Comparison of ENCODE assay signal across 8 cellular contexts in the genomic region with DNA sequence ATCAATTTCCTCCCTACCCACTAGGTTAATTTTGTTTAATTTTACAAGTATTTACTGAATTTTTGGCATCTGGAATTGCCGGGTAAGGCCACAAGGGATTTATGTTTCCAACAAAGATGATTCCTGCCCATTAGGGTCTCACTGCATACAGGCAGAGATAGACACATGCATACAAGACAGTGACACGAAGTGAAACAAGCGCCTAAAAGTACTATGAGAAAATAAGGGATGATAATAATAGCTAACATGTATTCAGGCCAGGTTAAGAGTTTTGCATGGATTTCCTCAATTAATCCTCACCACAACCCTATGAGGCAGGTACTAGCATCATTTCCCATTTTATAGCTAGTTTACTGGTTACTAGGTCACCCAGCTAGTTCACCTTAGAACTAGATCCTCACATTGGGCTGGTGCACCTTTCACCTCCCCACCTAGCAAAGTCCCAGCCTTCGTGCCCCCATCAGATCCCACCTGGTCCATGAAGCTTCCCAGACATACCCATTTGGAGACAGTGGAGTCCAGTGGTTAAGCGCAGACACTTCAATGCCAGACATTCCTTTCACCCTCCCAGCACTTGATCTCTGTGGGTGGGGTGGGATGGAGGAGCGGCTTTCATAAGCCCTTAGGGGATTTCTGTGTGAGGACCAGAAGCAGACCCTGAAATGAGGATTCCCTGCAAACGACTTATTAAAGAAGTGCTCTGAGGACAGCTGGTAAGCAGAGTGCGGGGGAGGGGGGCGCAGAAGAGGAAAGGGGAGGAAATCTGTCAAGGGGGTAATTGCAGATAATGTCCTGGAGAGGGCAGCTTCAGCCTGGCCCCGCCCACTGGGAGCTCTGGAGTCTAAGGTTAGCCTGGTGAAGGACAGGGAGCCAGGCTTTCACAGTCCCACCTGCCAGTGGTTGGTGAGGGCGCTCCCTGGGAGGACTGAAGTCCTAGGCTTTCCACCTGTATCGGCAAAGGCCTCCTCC. TPM values are rescaled to one million over a fixed set of nuclear protein-coding genes. Genes with fewer than 3 reads are reported as not detected.
DNase-seq lines count a peak whose midpoint lies in the region; ATAC-seq and TF ChIP-seq lines count a peak whose summit lies in the region.

No MANE protein-coding gene starts in this region.

- CTCF ChIA-PET in activated naive CD4-positive, alpha-beta T cell treated with anti-CD3 and anti-CD28 coated beads for 36 hours (lab: Charles Lee), result interaction anchor here (0.6 to 2.7 kb wide), 8 partner anchors 9 to 334 kb away, joined by 3 to 8 read pairs (median 4); no protein-coding TSS in a partner anchor

- no peak overlapping the region for H3K27ac Mint-ChIP-seq in activated naive CD4-positive, alpha-beta T cell treated with anti-CD3 and anti-CD28 coated beads for 36 hours
- H3K27ac Mint-ChIP-seq in stimulated activated memory B cell treated with anti-CD40 and anti-IgM and Interleukin-4, amounts not matched to agents 10 μg/mL and 1 μg/mL and 100 μg/mL, for 72 hours, result no peak overlapping the region

- no peak overlapping the region for H3K27ac ChIP-seq in 22Rv1

- in situ Hi-C loops in G401 (cut with HindIII; ENCODE audit: low sequenced_read_pairs), result no loop called here

- no peaks in the 10 kb centered on the region for H3K27me3 ChIP-seq in NT2/D1 (ENCODE audit: insufficient read depth, insufficient read length)

- H3K9me3 Mint-ChIP-seq in activated naive CD4-positive, alpha-beta T cell treated with anti-CD3 and anti-CD28 coated beads for 36 hours, result no peaks in the 10 kb centered on the region
- H3K9me3 Mint-ChIP-seq in stimulated activated memory B cell treated with anti-CD40 and anti-IgM and Interleukin-4, amounts not matched to agents 10 μg/mL and 1 μg/mL and 100 μg/mL, for 72 hours, result no peaks in the 10 kb centered on the region

- peak; percentile 50 for DNase-seq in NT2/D1 (ENCODE audit: low read depth, low spot score)
- peak; percentile 71 for DNase-seq in activated naive CD4-positive, alpha-beta T cell treated with anti-CD3 and anti-CD28 coated beads for 36 hours
- DNase-seq in left kidney (ENCODE audit: low read depth, low spot score), result peak; percentile 58
- DNase-seq in nucleus accumbens (lab: John Stamatoyannopoulos, UW), result no peak
- DNase-seq in G401 (ENCODE audit: low spot score), result no peak

- TF ChIP-seq CTCF in 22Rv1 (IDR thresholded peaks at IDR 0.05) (peak; percentile 54), GM12873 (IDR thresholded peaks at IDR 0.05; ENCODE audit: insufficient read depth, low read depth, low read length, missing control alignments) (peak; percentile 46)

- no peaks in the 10 kb centered on the region for H3K9me3 ChIP-seq in NT2/D1 (ENCODE audit: insufficient read depth, low read length)

- no peak overlapping the region for H3K4me3 Mint-ChIP-seq in activated naive CD4-positive, alpha-beta T cell treated with anti-CD3 and anti-CD28 coated beads for 36 hours
- no peak overlapping the region for H3K4me3 Mint-ChIP-seq in stimulated activated memory B cell treated with anti-CD40 and anti-IgM and Interleukin-4, amounts not matched to agents 10 μg/mL and 1 μg/mL and 100 μg/mL, for 72 hours

- intact Hi-C loops in activated naive CD4-positive, alpha-beta T cell treated with anti-CD3 and anti-CD28 coated beads for 36 hours (cut with micrococcal nuclease), result loop anchor here (1.0 kb wide), 1 partner anchor 66 kb away; no protein-coding TSS in a partner anchor

- H3K4me1 Mint-ChIP-seq in activated naive CD4-positive, alpha-beta T cell treated with anti-CD3 and anti-CD28 coated beads for 36 hours (ENCODE audit: low read depth), result peaks cover 5% of the 10 kb centered on the region
- no peaks in the 10 kb centered on the region for H3K4me1 Mint-ChIP-seq in stimulated activated memory B cell treated with anti-CD40 and anti-IgM and Interleukin-4, amounts not matched to agents 10 μg/mL and 1 μg/mL and 100 μg/mL, for 72 hours

- no peak for ATAC-seq in stimulated activated memory B cell treated with anti-CD40 and anti-IgM and Interleukin-4, amounts not matched to agents 10 μg/mL and 1 μg/mL and 100 μg/mL, for 72 hours

- no peaks in the 10 kb centered on the region for H3K36me3 ChIP-seq in NT2/D1 (ENCODE audit: insufficient read depth, insufficient read length, low read length)

- H3K9ac ChIP-seq in NT2/D1 (ENCODE audit: insufficient read length, low read depth), result no peak overlapping the region

- no peaks in the 10 kb centered on the region for H3K27me3 Mint-ChIP-seq in activated naive CD4-positive, alpha-beta T cell treated with anti-CD3 and anti-CD28 coated beads for 36 hours (ENCODE audit: low read depth)
- H3K27me3 Mint-ChIP-seq in stimulated activated memory B cell treated with anti-CD40 and anti-IgM and Interleukin-4, amounts not matched to agents 10 μg/mL and 1 μg/mL and 100 μg/mL, for 72 hours, result no peaks in the 10 kb centered on the region

- no peaks in the 10 kb centered on the region for H3K36me3 Mint-ChIP-seq in activated naive CD4-positive, alpha-beta T cell treated with anti-CD3 and anti-CD28 coated beads for 36 hours (ENCODE audit: low read depth)
- H3K36me3 Mint-ChIP-seq in stimulated activated memory B cell treated with anti-CD40 and anti-IgM and Interleukin-4, amounts not matched to agents 10 μg/mL and 1 μg/mL and 100 μg/mL, for 72 hours, result no peaks in the 10 kb centered on the region

- H3K4me3 ChIP-seq in NT2/D1 (ENCODE audit: insufficient read length, low read depth), result no peak overlapping the region

- H3K4me1 ChIP-seq in NT2/D1 (ENCODE audit: insufficient read depth, insufficient read length), result peaks cover 8% of the 10 kb centered on the region

RNA-seq across cellular contexts. Expression of a gene that starts 5.8 kb away (rescaled TPM):
- total RNA-seq in activated naive CD4-positive, alpha-beta T cell treated with anti-CD3 and anti-CD28 coated beads for 36 hours, result 100 to 1,000 TPM; 112 to 115 TPM
- 57.2 and 68.9 TPM in 2 replicates for total RNA-seq in G401 (2014; rRNA removed; shearing (Covaris generic))

RNA-seq across cellular contexts. Expression of a gene that starts 28.1 kb away (rescaled TPM):
- total RNA-seq in activated naive CD4-positive, alpha-beta T cell treated with anti-CD3 and anti-CD28 coated beads for 36 hours, result not detected
- not detected in 2 replicates for total RNA-seq in G401 (2014; rRNA removed; shearing (Covaris generic))

Comparison
In these comparisons a context has a peak if more than half of its experiments do, and no peak if none do; other contexts are left out.
1. DNase-seq: peak in NT2/D1 (single experiment), activated naive CD4-positive, alpha-beta T cell treated with anti-CD3 and anti-CD28 coated beads for 36 hours (single experiment) and left kidney (single experiment); none in nucleus accumbens (0 of 56) and G401 (single experiment).